1 cellular context compared by ENCODE assay signal in the genomic region with DNA sequence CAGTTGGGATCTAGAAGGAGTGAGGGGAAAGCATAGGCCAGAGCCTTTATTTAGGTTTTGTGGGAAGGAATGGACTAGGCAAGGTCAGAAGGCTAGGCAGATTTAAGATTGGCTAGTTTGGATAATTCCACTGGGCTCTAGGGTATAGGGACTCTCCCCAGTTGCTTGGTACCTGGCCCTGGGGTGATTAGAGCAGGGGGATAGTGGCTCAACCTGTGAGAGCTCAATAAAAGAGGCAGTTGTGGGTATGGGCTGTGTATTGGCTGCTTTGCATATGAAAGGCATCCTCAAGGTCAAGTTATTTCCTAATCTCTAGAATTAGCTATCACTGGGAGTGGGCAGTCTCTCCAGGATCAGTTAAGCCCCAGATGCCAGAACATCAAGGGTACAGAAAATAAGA.
TF ChIP-seq lines count a peak whose summit lies in the region.

No MANE protein-coding gene starts in this region.

TF ChIP-seq in H1, 55 proteins besides CTCF, POLR2A, EP300 and RAD21 (continued from another document):
- no peak for TF ChIP-seq HDAC6 (IDR thresholded peaks at IDR 0.05; ENCODE audit: low read depth, low read length)
- no peak for TF ChIP-seq POLR2AphosphoS5 (IDR thresholded peaks at IDR 0.05; ENCODE audit: low read depth, low read length)
- no peak for TF ChIP-seq RNF2 (IDR thresholded peaks at IDR 0.05; ENCODE audit: borderline replicate concordance, low read depth, low read length, missing control alignments, poor library complexity, severe bottlenecking)
- TF ChIP-seq SP1 (IDR thresholded peaks at IDR 0.05; ENCODE audit: low read depth, low read length) = no peak
- no peak for TF ChIP-seq ASH2L (IDR thresholded peaks at IDR 0.05; ENCODE audit: low read length)
- TF ChIP-seq, protein P1, sequence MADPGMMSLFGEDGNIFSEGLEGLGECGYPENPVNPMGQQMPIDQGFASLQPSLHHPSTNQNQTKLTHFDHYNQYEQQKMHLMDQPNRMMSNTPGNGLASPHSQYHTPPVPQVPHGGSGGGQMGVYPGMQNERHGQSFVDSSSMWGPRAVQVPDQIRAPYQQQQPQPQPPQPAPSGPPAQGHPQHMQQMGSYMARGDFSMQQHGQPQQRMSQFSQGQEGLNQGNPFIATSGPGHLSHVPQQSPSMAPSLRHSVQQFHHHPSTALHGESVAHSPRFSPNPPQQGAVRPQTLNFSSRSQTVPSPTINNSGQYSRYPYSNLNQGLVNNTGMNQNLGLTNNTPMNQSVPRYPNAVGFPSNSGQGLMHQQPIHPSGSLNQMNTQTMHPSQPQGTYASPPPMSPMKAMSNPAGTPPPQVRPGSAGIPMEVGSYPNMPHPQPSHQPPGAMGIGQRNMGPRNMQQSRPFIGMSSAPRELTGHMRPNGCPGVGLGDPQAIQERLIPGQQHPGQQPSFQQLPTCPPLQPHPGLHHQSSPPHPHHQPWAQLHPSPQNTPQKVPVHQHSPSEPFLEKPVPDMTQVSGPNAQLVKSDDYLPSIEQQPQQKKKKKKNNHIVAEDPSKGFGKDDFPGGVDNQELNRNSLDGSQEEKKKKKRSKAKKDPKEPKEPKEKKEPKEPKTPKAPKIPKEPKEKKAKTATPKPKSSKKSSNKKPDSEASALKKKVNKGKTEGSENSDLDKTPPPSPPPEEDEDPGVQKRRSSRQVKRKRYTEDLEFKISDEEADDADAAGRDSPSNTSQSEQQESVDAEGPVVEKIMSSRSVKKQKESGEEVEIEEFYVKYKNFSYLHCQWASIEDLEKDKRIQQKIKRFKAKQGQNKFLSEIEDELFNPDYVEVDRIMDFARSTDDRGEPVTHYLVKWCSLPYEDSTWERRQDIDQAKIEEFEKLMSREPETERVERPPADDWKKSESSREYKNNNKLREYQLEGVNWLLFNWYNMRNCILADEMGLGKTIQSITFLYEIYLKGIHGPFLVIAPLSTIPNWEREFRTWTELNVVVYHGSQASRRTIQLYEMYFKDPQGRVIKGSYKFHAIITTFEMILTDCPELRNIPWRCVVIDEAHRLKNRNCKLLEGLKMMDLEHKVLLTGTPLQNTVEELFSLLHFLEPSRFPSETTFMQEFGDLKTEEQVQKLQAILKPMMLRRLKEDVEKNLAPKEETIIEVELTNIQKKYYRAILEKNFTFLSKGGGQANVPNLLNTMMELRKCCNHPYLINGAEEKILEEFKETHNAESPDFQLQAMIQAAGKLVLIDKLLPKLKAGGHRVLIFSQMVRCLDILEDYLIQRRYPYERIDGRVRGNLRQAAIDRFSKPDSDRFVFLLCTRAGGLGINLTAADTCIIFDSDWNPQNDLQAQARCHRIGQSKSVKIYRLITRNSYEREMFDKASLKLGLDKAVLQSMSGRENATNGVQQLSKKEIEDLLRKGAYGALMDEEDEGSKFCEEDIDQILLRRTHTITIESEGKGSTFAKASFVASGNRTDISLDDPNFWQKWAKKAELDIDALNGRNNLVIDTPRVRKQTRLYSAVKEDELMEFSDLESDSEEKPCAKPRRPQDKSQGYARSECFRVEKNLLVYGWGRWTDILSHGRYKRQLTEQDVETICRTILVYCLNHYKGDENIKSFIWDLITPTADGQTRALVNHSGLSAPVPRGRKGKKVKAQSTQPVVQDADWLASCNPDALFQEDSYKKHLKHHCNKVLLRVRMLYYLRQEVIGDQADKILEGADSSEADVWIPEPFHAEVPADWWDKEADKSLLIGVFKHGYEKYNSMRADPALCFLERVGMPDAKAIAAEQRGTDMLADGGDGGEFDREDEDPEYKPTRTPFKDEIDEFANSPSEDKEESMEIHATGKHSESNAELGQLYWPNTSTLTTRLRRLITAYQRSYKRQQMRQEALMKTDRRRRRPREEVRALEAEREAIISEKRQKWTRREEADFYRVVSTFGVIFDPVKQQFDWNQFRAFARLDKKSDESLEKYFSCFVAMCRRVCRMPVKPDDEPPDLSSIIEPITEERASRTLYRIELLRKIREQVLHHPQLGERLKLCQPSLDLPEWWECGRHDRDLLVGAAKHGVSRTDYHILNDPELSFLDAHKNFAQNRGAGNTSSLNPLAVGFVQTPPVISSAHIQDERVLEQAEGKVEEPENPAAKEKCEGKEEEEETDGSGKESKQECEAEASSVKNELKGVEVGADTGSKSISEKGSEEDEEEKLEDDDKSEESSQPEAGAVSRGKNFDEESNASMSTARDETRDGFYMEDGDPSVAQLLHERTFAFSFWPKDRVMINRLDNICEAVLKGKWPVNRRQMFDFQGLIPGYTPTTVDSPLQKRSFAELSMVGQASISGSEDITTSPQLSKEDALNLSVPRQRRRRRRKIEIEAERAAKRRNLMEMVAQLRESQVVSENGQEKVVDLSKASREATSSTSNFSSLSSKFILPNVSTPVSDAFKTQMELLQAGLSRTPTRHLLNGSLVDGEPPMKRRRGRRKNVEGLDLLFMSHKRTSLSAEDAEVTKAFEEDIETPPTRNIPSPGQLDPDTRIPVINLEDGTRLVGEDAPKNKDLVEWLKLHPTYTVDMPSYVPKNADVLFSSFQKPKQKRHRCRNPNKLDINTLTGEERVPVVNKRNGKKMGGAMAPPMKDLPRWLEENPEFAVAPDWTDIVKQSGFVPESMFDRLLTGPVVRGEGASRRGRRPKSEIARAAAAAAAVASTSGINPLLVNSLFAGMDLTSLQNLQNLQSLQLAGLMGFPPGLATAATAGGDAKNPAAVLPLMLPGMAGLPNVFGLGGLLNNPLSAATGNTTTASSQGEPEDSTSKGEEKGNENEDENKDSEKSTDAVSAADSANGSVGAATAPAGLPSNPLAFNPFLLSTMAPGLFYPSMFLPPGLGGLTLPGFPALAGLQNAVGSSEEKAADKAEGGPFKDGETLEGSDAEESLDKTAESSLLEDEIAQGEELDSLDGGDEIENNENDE (IDR thresholded peaks at IDR 0.05; ENCODE audit: insufficient replicate concordance, low read length) = no peak
- TF ChIP-seq POU5F1 (IDR thresholded peaks at IDR 0.05; ENCODE audit: low read depth, low read length) = no peak
- TF ChIP-seq, protein P2, sequence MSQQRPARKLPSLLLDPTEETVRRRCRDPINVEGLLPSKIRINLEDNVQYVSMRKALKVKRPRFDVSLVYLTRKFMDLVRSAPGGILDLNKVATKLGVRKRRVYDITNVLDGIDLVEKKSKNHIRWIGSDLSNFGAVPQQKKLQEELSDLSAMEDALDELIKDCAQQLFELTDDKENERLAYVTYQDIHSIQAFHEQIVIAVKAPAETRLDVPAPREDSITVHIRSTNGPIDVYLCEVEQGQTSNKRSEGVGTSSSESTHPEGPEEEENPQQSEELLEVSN (IDR thresholded peaks at IDR 0.05) = no peak
- TF ChIP-seq SIN3A (conservative IDR thresholded peaks at IDR 0.05 in 1 of 2, IDR thresholded peaks at IDR 0.05 in 1 of 2; ENCODE audit: low read depth in 1 of 2, low read length in 2 of 2) = no peak
- TF ChIP-seq, protein P3, sequence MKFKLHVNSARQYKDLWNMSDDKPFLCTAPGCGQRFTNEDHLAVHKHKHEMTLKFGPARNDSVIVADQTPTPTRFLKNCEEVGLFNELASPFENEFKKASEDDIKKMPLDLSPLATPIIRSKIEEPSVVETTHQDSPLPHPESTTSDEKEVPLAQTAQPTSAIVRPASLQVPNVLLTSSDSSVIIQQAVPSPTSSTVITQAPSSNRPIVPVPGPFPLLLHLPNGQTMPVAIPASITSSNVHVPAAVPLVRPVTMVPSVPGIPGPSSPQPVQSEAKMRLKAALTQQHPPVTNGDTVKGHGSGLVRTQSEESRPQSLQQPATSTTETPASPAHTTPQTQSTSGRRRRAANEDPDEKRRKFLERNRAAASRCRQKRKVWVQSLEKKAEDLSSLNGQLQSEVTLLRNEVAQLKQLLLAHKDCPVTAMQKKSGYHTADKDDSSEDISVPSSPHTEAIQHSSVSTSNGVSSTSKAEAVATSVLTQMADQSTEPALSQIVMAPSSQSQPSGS (IDR thresholded peaks at IDR 0.05; ENCODE audit: low read length) = no peak
- no peak for TF ChIP-seq SP4 (IDR thresholded peaks at IDR 0.05; ENCODE audit: low read length)
- TF ChIP-seq KDM1A (IDR thresholded peaks at IDR 0.05; ENCODE audit: borderline replicate concordance, low read length) = no peak
- no peak for TF ChIP-seq ZNF274 (IDR thresholded peaks at IDR 0.05; ENCODE audit: borderline replicate concordance, extremely low read depth, low read length)
- TF ChIP-seq SIX5 (IDR thresholded peaks at IDR 0.05; ENCODE audit: low read depth, low read length) = no peak
- TF ChIP-seq HDAC2 (IDR thresholded peaks at IDR 0.05; ENCODE audit: borderline replicate concordance in 1 of 2, low read depth in 2 of 2, low read length in 2 of 2) = no peak
